Comparison of ENCODE assay signal across 24 cellular contexts in genomic region chr12:11688379-11688778, GRCh38. TPM values are rescaled to one million over a fixed set of nuclear protein-coding genes. Genes with fewer than 3 reads are reported as not detected.
DNase-seq lines count a peak whose midpoint lies in the region; ATAC-seq and TF ChIP-seq lines count a peak whose summit lies in the region.
"Had no signal": no experiment of that assay in that cellular context is flagged by ENCODE, and none has a peak within 500 bp of the region (broad histone marks: within the 10 kb centered on the region; RNA-seq: fewer than 3 reads in every experiment).

No MANE protein-coding gene starts in this region.

- H2AFZ ChIP-seq in GM23338 (no peak overlapping the region), hepatocyte (no peak overlapping the region)

- peak overlapping the region; percentile 65; the same call in 1 of the 2 replicates for H3K27ac ChIP-seq in GM23338 (ENCODE audit: low read depth)
- peak overlapping the region; percentile 15 to 30 for H3K27ac ChIP-seq in ascending aorta
- H3K27ac ChIP-seq in muscle layer of colon (ENCODE audit: low read depth, low read length): peak overlapping the region; percentile 52
- H3K27ac ChIP-seq in stomach: peak overlapping the region; percentile 50 to 73 (median 66)
- no peak overlapping the region for H3K27ac ChIP-seq in hepatocyte
- H3K27ac ChIP-seq: colonic mucosa, lower lobe of right lung, psoas muscle, testis had no signal

- TF ChIP-seq EP300 in stomach (IDR thresholded peaks at IDR 0.05): no peak

- no peaks in the 10 kb centered on the region for H3F3A ChIP-seq in GM23338 (replicated peaks; ENCODE audit: low read depth)

- H4K20me1 ChIP-seq in GM23338 (replicated peaks; ENCODE audit: insufficient read depth) (no peaks in the 10 kb centered on the region), hepatocyte (ENCODE audit: insufficient read depth, poor library complexity, severe bottlenecking) (no peaks in the 10 kb centered on the region)

- TF ChIP-seq CTCF in GM23338 (conservative IDR thresholded peaks at IDR 0.05; ENCODE audit: low read depth in 2 of 2): no peak
- no peak for TF ChIP-seq CTCF in ascending aorta (IDR thresholded peaks at IDR 0.05)
- TF ChIP-seq CTCF in stomach (IDR thresholded peaks at IDR 0.05): no peak
- TF ChIP-seq CTCF in hepatocyte (IDR thresholded peaks at IDR 0.05; ENCODE audit: poor library complexity): no peak

- no peak overlapping the region for H3K9ac ChIP-seq in muscle layer of colon (ENCODE audit: low read length)

- H3K27me3 Mint-ChIP-seq in GM23338 (ENCODE audit: insufficient read depth, low read depth, poor library complexity): peaks cover 3% of the 10 kb centered on the region
- no peaks in the 10 kb centered on the region for H3K27me3 Mint-ChIP-seq in activated T-cell treated with anti-CD3 and anti-CD28 coated beads, Interleukin-2, amount 50 U/mL, for 24 hours
- H3K27me3 Mint-ChIP-seq: activated B cell treated with CpG ODN at 0.5 μM for 24 hours; activated CD4-positive, alpha-beta memory T cell treated with anti-CD3 and anti-CD28 coated beads for 36 hours; IgD-negative memory B cell had no signal

- peaks cover 5% of the 10 kb centered on the region for H3K4me1 ChIP-seq in GM23338 (ENCODE audit: insufficient read depth)
- H3K4me1 ChIP-seq in ascending aorta: peaks cover 17 to 39% of the 10 kb centered on the region in 2 donors
- peaks cover 57% of the 10 kb centered on the region for H3K4me1 ChIP-seq in muscle layer of colon (ENCODE audit: insufficient read depth, low read length)
- H3K4me1 ChIP-seq in stomach: peaks cover 45 to 89% (median 70%) of the 10 kb centered on the region in 4 donors
- H3K4me1 ChIP-seq in hepatocyte (ENCODE audit: insufficient read depth): peaks cover 30% of the 10 kb centered on the region
- H3K4me1 ChIP-seq: testis had no signal

- DNase-seq in GM23338 (ENCODE audit: low spot score) (no peak), ascending aorta (ENCODE audit: low spot score in 2 of 2) (no peak), stomach (no peak), UCSD-AML1 (lab: John Stamatoyannopoulos, UW; ENCODE audit: unreplicated experiment) (no peak), GM03348 (ENCODE audit: low spot score) (no peak), hepatocyte (ENCODE audit: low spot score) (no peak)
- no peak for DNase-seq in activated T-cell treated with anti-CD3 and anti-CD28 coated beads, Interleukin-2, amount 50 U/mL, for 24 hours
- DNase-seq: activated B cell treated with CpG ODN at 0.5 μM for 24 hours; activated CD4-positive, alpha-beta memory T cell treated with anti-CD3 and anti-CD28 coated beads for 36 hours; activated gamma-delta T cell; colonic mucosa; kidney; lower lobe of right lung; NCI-H1105; NCI-H2029; NCI-H226; NCI-H748 treated with DMSO at 0.1 percent for 48 hours; psoas muscle; stimulated activated CD4-positive, alpha-beta T cell treated with anti-CD3 and anti-CD28 coated beads, Interleukin-1b, Interleukin-23, amount 100 ng/mL, for 48 hours; testis had no signal

- ATAC-seq in GM23338: no peak; the same call in 2 of the 3 replicates
- ATAC-seq: psoas muscle had no signal

- no peaks in the 10 kb centered on the region for H3K9me3 Mint-ChIP-seq in GM23338
- H3K9me3 Mint-ChIP-seq in activated T-cell treated with anti-CD3 and anti-CD28 coated beads, Interleukin-2, amount 50 U/mL, for 24 hours: no peaks in the 10 kb centered on the region
- H3K9me3 Mint-ChIP-seq: activated B cell treated with CpG ODN at 0.5 μM for 24 hours; activated CD4-positive, alpha-beta memory T cell treated with anti-CD3 and anti-CD28 coated beads for 36 hours; IgD-negative memory B cell; T-helper 2 cell treated with Interferon-gamma antibody and Interleukin-4, amounts not matched to agents 5 μg/mL and 100 μg/mL, for 36 hours had no signal

- WGBS in stomach, 5 donors: 43 to 69% (median 49%) methylated on average over 3 to 4 of the region's 4 CpGs
- 72% methylated on average over 4 of the region's 4 CpGs for WGBS in hepatocyte (ENCODE audit: low lambda C conversion rate, missing lambda C conversion rate)

- no peak for TF ChIP-seq POLR2A in stomach (IDR thresholded peaks at IDR 0.05)

- H3K4me3 Mint-ChIP-seq in GM23338: no peak overlapping the region
- H3K4me3 Mint-ChIP-seq in activated T-cell treated with anti-CD3 and anti-CD28 coated beads, Interleukin-2, amount 50 U/mL, for 24 hours: no peak overlapping the region
- H3K4me3 Mint-ChIP-seq: activated B cell treated with CpG ODN at 0.5 μM for 24 hours; activated CD4-positive, alpha-beta memory T cell treated with anti-CD3 and anti-CD28 coated beads for 36 hours; IgD-negative memory B cell; T-helper 2 cell treated with Interferon-gamma antibody and Interleukin-4, amounts not matched to agents 5 μg/mL and 100 μg/mL, for 36 hours had no signal

- H3K4me3 ChIP-seq in GM23338 (no peak overlapping the region), ascending aorta (no peak overlapping the region), muscle layer of colon (ENCODE audit: low read depth in 1 of 2, low read length in 2 of 2) (no peak overlapping the region), stomach (no peak overlapping the region), hepatocyte (no peak overlapping the region)
- H3K4me3 ChIP-seq: colonic mucosa, lower lobe of right lung, psoas muscle, skin epidermis, testis had no signal

- H3K9me2 ChIP-seq in GM23338 (ENCODE audit: insufficient read depth) (no peaks in the 10 kb centered on the region), hepatocyte (replicated peaks; ENCODE audit: insufficient read depth) (no peaks in the 10 kb centered on the region)

- no peaks in the 10 kb centered on the region for H3K9me3 ChIP-seq in ascending aorta
- H3K9me3 ChIP-seq in muscle layer of colon (ENCODE audit: low read length): no peaks in the 10 kb centered on the region
- H3K9me3 ChIP-seq in stomach: no peaks in the 10 kb centered on the region
- H3K9me3 ChIP-seq in hepatocyte (ENCODE audit: low read depth): no peaks in the 10 kb centered on the region
- H3K9me3 ChIP-seq: colonic mucosa, lower lobe of right lung, psoas muscle, testis had no signal

- H3K79me2 ChIP-seq in GM23338 (replicated peaks; ENCODE audit: insufficient read depth) (peaks cover 35% of the 10 kb centered on the region), hepatocyte (peaks cover 87% of the 10 kb centered on the region)

- intact Hi-C loops in ascending aorta (cut with DNase I) (no loop called here), stomach (cut with DNase I; ENCODE audit: low total_unique reads) (no loop called here)

- no peaks in the 10 kb centered on the region for H3K36me3 Mint-ChIP-seq in GM23338 (ENCODE audit: low read depth)
- peaks cover 19% of the 10 kb centered on the region for H3K36me3 Mint-ChIP-seq in activated T-cell treated with anti-CD3 and anti-CD28 coated beads, Interleukin-2, amount 50 U/mL, for 24 hours (ENCODE audit: low read depth)

- no peak overlapping the region for H3K4me2 ChIP-seq in GM23338
- H3K4me2 ChIP-seq in hepatocyte: no peak overlapping the region

- no peak overlapping the region; the same call in 1 of the 2 replicates for H3K27ac Mint-ChIP-seq in GM23338
- H3K27ac Mint-ChIP-seq in activated T-cell treated with anti-CD3 and anti-CD28 coated beads, Interleukin-2, amount 50 U/mL, for 24 hours: no peak overlapping the region
- H3K27ac Mint-ChIP-seq: activated B cell treated with CpG ODN at 0.5 μM for 24 hours; activated CD4-positive, alpha-beta memory T cell treated with anti-CD3 and anti-CD28 coated beads for 36 hours; IgD-negative memory B cell; T-helper 2 cell treated with Interferon-gamma antibody and Interleukin-4, amounts not matched to agents 5 μg/mL and 100 μg/mL, for 36 hours had no signal

- no peaks in the 10 kb centered on the region for H3K36me3 ChIP-seq in GM23338 (ENCODE audit: insufficient read depth)
- no peaks in the 10 kb centered on the region for H3K36me3 ChIP-seq in ascending aorta
- no peaks in the 10 kb centered on the region for H3K36me3 ChIP-seq in muscle layer of colon (ENCODE audit: insufficient read depth, low read length)
- H3K36me3 ChIP-seq in stomach: no peaks in the 10 kb centered on the region
- no peaks in the 10 kb centered on the region for H3K36me3 ChIP-seq in hepatocyte (replicated peaks; ENCODE audit: insufficient read depth, low read depth)
- H3K36me3 ChIP-seq: colonic mucosa, lower lobe of right lung had no signal

- H3K4me1 Mint-ChIP-seq in GM23338: peaks cover 24% of the 10 kb centered on the region
- H3K4me1 Mint-ChIP-seq in activated T-cell treated with anti-CD3 and anti-CD28 coated beads, Interleukin-2, amount 50 U/mL, for 24 hours (ENCODE audit: low read depth): peaks cover 57% of the 10 kb centered on the region

- H3K27me3 ChIP-seq in GM23338 (ENCODE audit: insufficient read depth) (no peaks in the 10 kb centered on the region), ascending aorta (no peaks in the 10 kb centered on the region), muscle layer of colon (ENCODE audit: control insufficient read depth in 1 of 2, insufficient read depth in 2 of 2, low read length in 2 of 2) (no peaks in the 10 kb centered on the region), stomach (no peaks in the 10 kb centered on the region), hepatocyte (no peaks in the 10 kb centered on the region)
- H3K27me3 ChIP-seq: colonic mucosa, testis had no signal

TF ChIP-seq in GM23338, 12 proteins besides CTCF, POLR2A, EP300 and RAD21 (continues in another document):
- TF ChIP-seq ZNF331 (CRISPR knock-in tag; IDR thresholded peaks at IDR 0.05; ENCODE audit: low read depth) (no peak), JUNB (IDR thresholded peaks at IDR 0.05; ENCODE audit: unreplicated experiment) (no peak)

RNA-seq across cellular contexts. Expression of gene ETV6, which starts 38.9 kb away (rescaled TPM):
- 11.9 and 15.1 TPM in 2 replicates for total RNA-seq in GM23338 (2014; rRNA removed; shearing (Covaris generic))
- polyA plus RNA-seq in GM23338 (2016; fragmentation: Nextera tagmentation; extraction: Ambion mirVana) (6.1 and 7.5 TPM in 2 replicates), stomach (1 to 10 TPM; 4.1 to 7.3 (median 4.4) TPM), hepatocyte (9.7 and 11.9 TPM in 2 replicates)
- total RNA-seq in ascending aorta (21.6 TPM), stomach (10 to 100 TPM; 11.6 to 60.3 (median 19.1) TPM), hepatocyte (8.0 and 8.8 TPM in 2 replicates)
